Comparison of ENCODE assay signal across 12 cellular contexts in the genomic region with DNA sequence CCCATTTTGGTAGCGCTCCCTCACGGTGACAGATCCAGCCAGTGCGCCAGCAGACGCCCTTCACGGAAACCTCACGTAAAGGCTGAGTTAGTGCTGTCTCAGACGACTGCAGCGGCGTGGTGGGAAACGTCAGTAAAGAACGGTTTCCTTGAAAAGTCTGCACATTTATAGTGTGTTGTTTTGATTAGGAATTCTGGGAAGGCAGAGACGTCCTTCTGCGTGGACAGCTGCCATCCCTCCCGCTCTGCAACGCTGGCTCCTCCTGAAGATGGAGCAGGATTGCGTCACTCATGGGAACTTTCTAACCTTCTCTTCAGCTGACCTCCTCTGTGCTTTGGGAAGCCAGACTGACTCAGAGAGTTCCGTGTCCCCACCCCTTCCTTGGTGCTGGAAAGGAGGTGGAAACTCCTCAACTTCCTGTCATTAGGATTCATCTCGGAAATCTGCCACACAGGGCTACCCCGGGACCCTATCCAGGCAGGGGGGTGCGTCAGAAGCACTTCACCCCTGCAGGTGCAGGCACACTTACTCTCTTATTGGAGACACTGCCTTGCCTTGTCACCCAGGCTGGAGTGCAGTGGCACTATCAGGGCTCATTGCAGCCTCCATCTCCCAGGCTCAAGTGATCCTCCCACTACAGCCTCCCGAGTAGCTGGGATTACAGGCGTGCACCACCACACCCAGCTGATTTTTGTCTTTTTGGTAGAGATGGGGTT. TPM values are rescaled to one million over a fixed set of nuclear protein-coding genes. Genes with fewer than 3 reads are reported as not detected.
DNase-seq lines count a peak whose midpoint lies in the region; ATAC-seq, FAIRE-seq and TF ChIP-seq lines count a peak whose summit lies in the region.
"Had no signal": no experiment of that assay in that cellular context is flagged by ENCODE, and none has a peak within 500 bp of the region (broad histone marks: within the 10 kb centered on the region; RNA-seq: fewer than 3 reads in every experiment).

No MANE protein-coding gene starts in this region.

- 56 to 66% methylated on average over 22 of the region's 22 CpGs for WGBS in heart right ventricle, 2 donors

- H3K27ac ChIP-seq in heart right ventricle (peak overlapping the region; percentile 50 to 90 (median 71)), PC-3 (ENCODE audit: low read length) (no peak overlapping the region)

- H2AFZ ChIP-seq in PC-3 (ENCODE audit: low read length) = no peak overlapping the region

- peak; percentile 89 for DNase-seq in AG08396 (ENCODE audit: low spot score)
- peak; percentile 73 to 86 for DNase-seq in heart right ventricle
- DNase-seq in posterior vena cava (ENCODE audit: low spot score) = peak; percentile 94
- DNase-seq in NCI-H2107 (lab: John Stamatoyannopoulos, UW) = no peak
- DNase-seq in PC-3 = no peak
- DNase-seq in endothelial cell (ENCODE audit: low spot score) = no peak
- no peak for DNase-seq in D721Med (ENCODE audit: insufficient read length, low spot score)
- DNase-seq: activated CD4-positive, alpha-beta T cell treated with anti-CD3 and anti-CD28 coated beads, Interleukin-2, amount 10 ng/mL, durations not matched to agents 7 days and 5 days; CD4-positive, alpha-beta memory T cell; MM.1S had no signal

- no peaks in the 10 kb centered on the region for H3K79me2 ChIP-seq in PC-3 (ENCODE audit: low read length)

- H3K36me3 Mint-ChIP-seq in endothelial cell (ENCODE audit: low read depth, unreplicated experiment) = no peaks in the 10 kb centered on the region
- H3K36me3 Mint-ChIP-seq: brain had no signal

- H3K4me3 Mint-ChIP-seq in endothelial cell (ENCODE audit: unreplicated experiment) = no peak overlapping the region
- H3K4me3 Mint-ChIP-seq: activated CD4-positive, alpha-beta T cell treated with anti-CD3 and anti-CD28 coated beads, Interleukin-2, amount 10 ng/mL, durations not matched to agents 7 days and 5 days; brain; CD4-positive, alpha-beta memory T cell had no signal

- no TSS peak for BruUV-seq in PC-3 (replicated peaks; lab: Mats Ljungman, UMichigan)

- ATAC-seq in heart right ventricle (peak; percentile 88 to 98 (median 96)), PC-3 (no peak)

- H3K9me3 ChIP-seq in heart right ventricle (peaks cover 0 to 5% (median 0%) of the 10 kb centered on the region in 11 donors), PC-3 (ENCODE audit: low read length) (no peaks in the 10 kb centered on the region)

- no peaks in the 10 kb centered on the region for H3K9me3 Mint-ChIP-seq in endothelial cell (ENCODE audit: unreplicated experiment)
- H3K9me3 Mint-ChIP-seq: activated CD4-positive, alpha-beta T cell treated with anti-CD3 and anti-CD28 coated beads, Interleukin-2, amount 10 ng/mL, durations not matched to agents 7 days and 5 days had no signal

- H3K4me1 Mint-ChIP-seq in endothelial cell (ENCODE audit: unreplicated experiment) = peaks cover 4% of the 10 kb centered on the region
- H3K4me1 Mint-ChIP-seq: activated CD4-positive, alpha-beta T cell treated with anti-CD3 and anti-CD28 coated beads, Interleukin-2, amount 10 ng/mL, durations not matched to agents 7 days and 5 days; CD4-positive, alpha-beta memory T cell had no signal

- no peaks in the 10 kb centered on the region for H3K27me3 Mint-ChIP-seq in endothelial cell (ENCODE audit: unreplicated experiment)
- H3K27me3 Mint-ChIP-seq: activated CD4-positive, alpha-beta T cell treated with anti-CD3 and anti-CD28 coated beads, Interleukin-2, amount 10 ng/mL, durations not matched to agents 7 days and 5 days; CD4-positive, alpha-beta memory T cell had no signal

- H3K27me3 ChIP-seq in heart right ventricle (no peaks in the 10 kb centered on the region), PC-3 (ENCODE audit: low read length) (no peaks in the 10 kb centered on the region)

- no peak overlapping the region for H3K27ac Mint-ChIP-seq in endothelial cell (ENCODE audit: unreplicated experiment)
- H3K27ac Mint-ChIP-seq: activated CD4-positive, alpha-beta T cell treated with anti-CD3 and anti-CD28 coated beads, Interleukin-2, amount 10 ng/mL, durations not matched to agents 7 days and 5 days; CD4-positive, alpha-beta memory T cell had no signal

- intact Hi-C loops in heart right ventricle (cut with DNase I) (no loop called here), posterior vena cava (cut with DNase I) (loop anchor here in 1 of 2 donors (2.0 kb wide), 1 partner anchor 71 kb away; no protein-coding TSS in a partner anchor), PC-3 (cut with micrococcal nuclease) (no loop called here)

- H3K9ac ChIP-seq in PC-3 (ENCODE audit: low read length) = no peak overlapping the region

- no peak overlapping the region for H3K4me2 ChIP-seq in PC-3 (ENCODE audit: low read length)

- FAIRE-seq in D721Med (lab: Jason Lieb, UNC) = no peak

- H3K9me2 ChIP-seq in PC-3 (replicated peaks; ENCODE audit: low read length) = no peaks in the 10 kb centered on the region

- no peaks in the 10 kb centered on the region for H3K36me3 ChIP-seq in heart right ventricle
- H3K36me3 ChIP-seq in PC-3 (ENCODE audit: low read depth, low read length) = no peaks in the 10 kb centered on the region

- H3K4me1 ChIP-seq in heart right ventricle (peaks cover 0 to 23% (median 0%) of the 10 kb centered on the region in 9 donors), PC-3 (ENCODE audit: insufficient read depth, low read length) (no peaks in the 10 kb centered on the region)

- POLR2A ChIA-PET in PC-3 (lab: Charles Lee; ENCODE audit: unreplicated experiment) = no interaction called here

- TF ChIP-seq CTCF in WI38 (IDR thresholded peaks at IDR 0.05; ENCODE audit: low read depth, low read length) = no peak
- no peak for TF ChIP-seq CTCF in heart right ventricle (IDR thresholded peaks at IDR 0.05)
- no peak for TF ChIP-seq CTCF in PC-3 (conservative IDR thresholded peaks at IDR 0.05; ENCODE audit: low read depth, low read length)
- TF ChIP-seq CTCF in endothelial cell (IDR thresholded peaks at IDR 0.05; ENCODE audit: unreplicated experiment) = no peak
- no peak for TF ChIP-seq CTCF in D721Med (IDR thresholded peaks at IDR 0.05; ENCODE audit: insufficient read depth, missing control alignments)

- H3F3A ChIP-seq in PC-3 (ENCODE audit: low read length, unreplicated experiment) = no peaks in the 10 kb centered on the region

- no peaks in the 10 kb centered on the region for H4K20me1 ChIP-seq in PC-3 (ENCODE audit: low read length)

- H3K4me3 ChIP-seq in WI38 (ENCODE audit: low read depth, low read length) = peak overlapping the region; percentile 17
- peak overlapping the region in 2 of 10 donors; percentile 13 to 20 for H3K4me3 ChIP-seq in heart right ventricle
- H3K4me3 ChIP-seq in PC-3 (ENCODE audit: low read length) = no peak overlapping the region

- CTCF ChIA-PET in PC-3 (lab: Charles Lee) = no interaction called here

RNA-seq across cellular contexts. Expression of a gene that starts 24.3 kb away (rescaled TPM):
- total RNA-seq in heart right ventricle = 10 to 100 TPM in 7 of 10 donors, 1 to 10 TPM in 3; 7.9 to 48.1 (median 15.2) TPM
- polyA plus RNA-seq in heart right ventricle = 10 to 100 TPM; 13.2 to 25.0 TPM
- total RNA-seq in posterior vena cava = 100 to 1,000 TPM; 259 to 311 TPM
- total RNA-seq in PC-3 (2014; rRNA removed) = 2.8 and 3.2 TPM in 2 replicates
- total RNA-seq in endothelial cell (ENCODE audit: unreplicated experiment) = 0.54 TPM

Comparison
In these comparisons a context has a peak if more than half of its experiments do, and no peak if none do; other contexts are left out.
1. DNase-seq: peak in AG08396 (single experiment), heart right ventricle (2 of 2) and posterior vena cava (single experiment); none in NCI-H2107 (single experiment), PC-3 (single experiment), endothelial cell (single experiment) and D721Med (single experiment).
2. RNA of a gene that starts 24.3 kb away (total RNA-seq): 259 to 311 TPM in posterior vena cava; 7.9 to 48.1 TPM in heart right ventricle, 2.8 to 3.2 TPM in PC-3 and 0.54 TPM in endothelial cell (single experiment); every median in the first group is over 4 times any median in the second.